In genomic region chr6:149967999-149968398, GRCh38 we compare ENCODE assay signal across 8 cellular contexts. TPM values are rescaled to one million over a fixed set of nuclear protein-coding genes. Genes with fewer than 3 reads are reported as not detected.
"Had no signal": no experiment of that assay in that cellular context is flagged by ENCODE, and none has a peak within 500 bp of the region (broad histone marks: within the 10 kb centered on the region; RNA-seq: fewer than 3 reads in every experiment).

No MANE protein-coding gene starts in this region.

RNA-seq across cellular contexts. Expression of gene ULBP1, which starts 4.3 kb away (rescaled TPM):
- total RNA-seq: MCF 10A, SK-MEL-5 had no signal

RNA-seq across cellular contexts. Expression of gene RAET1G, which starts 45.1 kb away (rescaled TPM):
- total RNA-seq: OCI-LY7, PC-9, SJCRH30, SK-MEL-5 had no signal

RNA-seq across cellular contexts. Expression of gene RAET1L, which starts 57.3 kb away (rescaled TPM):
- total RNA-seq: LHCN-M2, OCI-LY7, Right ventricle myocardium inferior, RPMI7951, SJCRH30, SK-MEL-5 had no signal
